Comparison of ENCODE assay signal across 1 cellular context in genomic region chr2:118604831-118605230, GRCh38.
TF ChIP-seq lines count a peak whose summit lies in the region.

No MANE protein-coding gene starts in this region.

TF ChIP-seq in GM23338, 12 proteins besides CTCF, POLR2A, EP300 and RAD21 (continued from another document):
- TF ChIP-seq REST (IDR thresholded peaks at IDR 0.05; ENCODE audit: unreplicated experiment) = no peak
- TF ChIP-seq ZNF462 (CRISPR knock-in tag; IDR thresholded peaks at IDR 0.05) = no peak
- no peak for TF ChIP-seq EZH2 (IDR thresholded peaks at IDR 0.05; ENCODE audit: low read depth, unreplicated experiment)
- no peak for TF ChIP-seq JUNB (IDR thresholded peaks at IDR 0.05; ENCODE audit: unreplicated experiment)
